8 cellular contexts compared by ENCODE assay signal in genomic region chr20:44609006-44609510, GRCh38. TPM values are rescaled to one million over a fixed set of nuclear protein-coding genes. Genes with fewer than 3 reads are reported as not detected.
DNase-seq lines count a peak whose midpoint lies in the region; TF ChIP-seq lines count a peak whose summit lies in the region.
"Had no signal": no experiment of that assay in that cellular context is flagged by ENCODE, and none has a peak within 500 bp of the region (broad histone marks: within the 10 kb centered on the region; RNA-seq: fewer than 3 reads in every experiment).

No MANE protein-coding gene starts in this region.

- peaks cover 23% of the 10 kb centered on the region for H3K36me3 Mint-ChIP-seq in endodermal cell (ENCODE audit: low read depth)

- H3K9me2 ChIP-seq in OCI-LY1 (ENCODE audit: low read depth, low read length), result no peaks in the 10 kb centered on the region

- H3K4me2 ChIP-seq in OCI-LY1 (ENCODE audit: low read length), result peak overlapping the region; percentile 58

- no peak for TF ChIP-seq POLR2A in thyroid gland (IDR thresholded peaks at IDR 0.05)

- intact Hi-C loops in thyroid gland (cut with DNase I), result loop anchor here (10.0 kb wide), 1 partner anchor 74 kb away; no protein-coding TSS in a partner anchor

- no peaks in the 10 kb centered on the region for H3K79me2 ChIP-seq in OCI-LY1 (ENCODE audit: insufficient read depth, low read length)

- H3K9ac ChIP-seq in OCI-LY1 (ENCODE audit: low read length), result peak overlapping the region; percentile 55; the same call in 1 of the 2 replicates
- H3K9ac ChIP-seq in endodermal cell (ENCODE audit: extremely low read depth, low read length, poor library complexity, severe bottlenecking), result peak overlapping the region; percentile 16
- H3K9ac ChIP-seq in mucosa of rectum (ENCODE audit: low read depth in 1 of 2, low read length in 2 of 2), result peak overlapping the region in 1 of 2 donors; percentile 65

- WGBS in endodermal cell (ENCODE audit: insufficient coverage in 1 of 2, insufficient read length in 1 of 2), 2 experiments, result 90 to 96% methylated on average over 9 of the region's 9 CpGs
- WGBS in thyroid gland, 2 donors, result 74% methylated on average over 5 to 8 of the region's 9 CpGs

- in situ Hi-C loops in GM13977 (cut with MboI; ENCODE audit: low pct_unique_long_range_greater_than_20kb, low sequenced_read_pairs, unreplicated experiment), result loop anchor here (25.0 kb wide), 1 partner anchor 222 kb away; no protein-coding TSS in a partner anchor

- peak overlapping the region; percentile 34 for H3K4me3 ChIP-seq in OCI-LY1 (ENCODE audit: low read depth, low read length, poor library complexity, severe bottlenecking)
- no peak overlapping the region for H3K4me3 ChIP-seq in endodermal cell (ENCODE audit: low read length)
- peak overlapping the region in 1 of 2 donors; percentile 37 for H3K4me3 ChIP-seq in mucosa of rectum (ENCODE audit: low read length in 2 of 2)
- H3K4me3 ChIP-seq in thyroid gland (replicated peaks in 1 of 3), result no peak overlapping the region

- H3K9me3 ChIP-seq in OCI-LY1 (ENCODE audit: low read length), result no peaks in the 10 kb centered on the region
- H3K9me3 ChIP-seq in endodermal cell (ENCODE audit: control insufficient read depth, low read length), result peaks cover 10% of the 10 kb centered on the region
- H3K9me3 ChIP-seq in mucosa of rectum (ENCODE audit: control insufficient read depth in 2 of 2, low read length in 2 of 2), result no peaks in the 10 kb centered on the region
- no peaks in the 10 kb centered on the region for H3K9me3 ChIP-seq in thyroid gland

- H4K20me1 ChIP-seq in OCI-LY1 (ENCODE audit: insufficient read depth, low read length), result no peaks in the 10 kb centered on the region

- H3K27ac ChIP-seq in OCI-LY1 (ENCODE audit: low read depth, low read length, poor library complexity, severe bottlenecking) (peak overlapping the region; percentile 82), endodermal cell (ENCODE audit: low read depth, low read length) (no peak overlapping the region), mucosa of rectum (ENCODE audit: low read depth in 2 of 2, low read length in 2 of 2) (peak overlapping the region; percentile 11 to 78), thyroid gland (peak overlapping the region; percentile 54 to 96 (median 90))

- no peaks in the 10 kb centered on the region for H3F3A ChIP-seq in OCI-LY1 (ENCODE audit: insufficient read depth, low read length)

- peak overlapping the region; percentile 81 for H3K27ac Mint-ChIP-seq in endodermal cell

- DNase-seq in endodermal cell (no peak), thyroid gland (no peak), GM13977 (ENCODE audit: low spot score) (no peak), NCI-H1436 treated with DMSO at 0.1 percent for 48 hours (lab: John Stamatoyannopoulos, UW) (no peak), KG1 (lab: John Stamatoyannopoulos, UW) (no peak)
- DNase-seq: MV-4-11 had no signal

- H3K4me1 Mint-ChIP-seq in endodermal cell, result peaks cover 13% of the 10 kb centered on the region

- H3K4me1 ChIP-seq in OCI-LY1 (ENCODE audit: insufficient read depth, low read length, severe bottlenecking), result peaks cover 39% of the 10 kb centered on the region
- H3K4me1 ChIP-seq in endodermal cell (ENCODE audit: control insufficient read depth, insufficient read depth, low read length), result peaks cover 7% of the 10 kb centered on the region
- peaks cover 9 to 15% of the 10 kb centered on the region in 2 donors for H3K4me1 ChIP-seq in mucosa of rectum (ENCODE audit: control insufficient read depth in 2 of 2, insufficient read depth in 2 of 2, low read length in 2 of 2)
- H3K4me1 ChIP-seq in thyroid gland, result peaks cover 12 to 25% of the 10 kb centered on the region in 2 donors

- H3K27me3 ChIP-seq in OCI-LY1 (ENCODE audit: insufficient read depth, low read length) (no peaks in the 10 kb centered on the region), endodermal cell (ENCODE audit: control insufficient read depth, insufficient read depth, low read length, poor library complexity, severe bottlenecking) (no peaks in the 10 kb centered on the region), mucosa of rectum (ENCODE audit: control insufficient read depth in 2 of 2, insufficient read depth in 2 of 2, low read length in 2 of 2) (no peaks in the 10 kb centered on the region), thyroid gland (no peaks in the 10 kb centered on the region)

- H3K27me3 Mint-ChIP-seq in endodermal cell (ENCODE audit: insufficient read depth), result no peaks in the 10 kb centered on the region

- peaks cover 18% of the 10 kb centered on the region; the same call in 1 of the 2 replicates for H3K36me3 ChIP-seq in OCI-LY1 (ENCODE audit: insufficient read depth, low read length)
- peaks cover 24% of the 10 kb centered on the region for H3K36me3 ChIP-seq in endodermal cell (ENCODE audit: control insufficient read depth, insufficient read depth, low read length)
- H3K36me3 ChIP-seq in mucosa of rectum (ENCODE audit: control insufficient read depth in 2 of 2, insufficient read depth in 2 of 2, low read length in 2 of 2), result peaks cover 5 to 8% of the 10 kb centered on the region in 2 donors
- H3K36me3 ChIP-seq in thyroid gland, result no peaks in the 10 kb centered on the region

- no peak overlapping the region for H2AFZ ChIP-seq in OCI-LY1 (ENCODE audit: low read length)

- TF ChIP-seq CTCF in OCI-LY1 (IDR thresholded peaks at IDR 0.05; ENCODE audit: low read length) (no peak), endodermal cell (conservative IDR thresholded peaks at IDR 0.05) (no peak), thyroid gland (IDR thresholded peaks at IDR 0.05) (no peak), GM13977 (IDR thresholded peaks at IDR 0.05; ENCODE audit: extremely low read depth, insufficient read depth, missing control alignments) (no peak)

- H3K9me3 Mint-ChIP-seq in endodermal cell, result no peaks in the 10 kb centered on the region

- H3K4me3 Mint-ChIP-seq in endodermal cell, result no peak overlapping the region

RNA-seq across cellular contexts. Expression of gene PKIG, which starts 26.7 kb away (rescaled TPM):
- total RNA-seq in endodermal cell (10 to 100 TPM; 61.5 to 77.6 TPM), thyroid gland (100 to 1,000 TPM; 108 to 145 (median 111) TPM)
- 59.0 TPM for polyA plus RNA-seq in endodermal cell (2013, experiment 1 of 2)
- 64.1 TPM for polyA plus RNA-seq in endodermal cell (2013, experiment 2 of 2)

RNA-seq across cellular contexts. Expression of gene ADA, which starts 42.4 kb away (rescaled TPM):
- 10 to 100 TPM; 12.8 to 15.9 TPM for total RNA-seq in endodermal cell
- 23.0 TPM for polyA plus RNA-seq in endodermal cell (2013, experiment 1 of 2)
- 25.8 TPM for polyA plus RNA-seq in endodermal cell (2013, experiment 2 of 2)
- 10 to 100 TPM in 1 of 4 donors, 1 to 10 TPM in 3; 4.0 to 13.9 (median 7.1) TPM for total RNA-seq in thyroid gland
